Comparison of ENCODE assay signal across 8 cellular contexts in genomic region chr4:70705146-70705855, GRCh38. TPM values are rescaled to one million over a fixed set of nuclear protein-coding genes. Genes with fewer than 3 reads are reported as not detected.
DNase-seq lines count a peak whose midpoint lies in the region; ATAC-seq and TF ChIP-seq lines count a peak whose summit lies in the region.

No MANE protein-coding gene starts in this region.

- peak overlapping the region; percentile 94 for H3K56ac ChIP-seq in mesendoderm (ENCODE audit: low read length)

- no peak overlapping the region for H2BK5ac ChIP-seq in mesendoderm (ENCODE audit: low read length)

- no peak overlapping the region for H2AK5ac ChIP-seq in mesendoderm (ENCODE audit: low read length)

- H3K9me3 ChIP-seq in BLaER1 treated with 17β-estradiol and CSF1 and Interleukin-3, amounts not matched to agents 10 nM and 100 nM (replicated peaks in 1 of 11) = no peaks in the 10 kb centered on the region

- ATAC-seq in HG03196 (IDR thresholded peaks at IDR 0.05; ENCODE audit: unreplicated experiment) = peak; percentile 53
- peak; percentile 75 for ATAC-seq in effector memory CD8-positive, alpha-beta T cell (replicated peaks)

- H3K27ac ChIP-seq in BLaER1 treated with 17β-estradiol and CSF1 and Interleukin-3, amounts not matched to agents 10 nM and 100 nM = peak overlapping the region; percentile 79 to 92 (median 88)
- peak overlapping the region; percentile 97 for H3K27ac ChIP-seq in mesendoderm (ENCODE audit: low read depth, low read length)

- peak overlapping the region; percentile 88 to 95 (median 91) for H3K9ac ChIP-seq in BLaER1 treated with 17β-estradiol and CSF1 and Interleukin-3, amounts not matched to agents 10 nM and 100 nM
- H3K9ac ChIP-seq in mesendoderm (ENCODE audit: low read length) = peak overlapping the region; percentile 85

- H3K79me2 ChIP-seq in mesendoderm (ENCODE audit: control insufficient read depth, insufficient read depth, low read length) = peaks cover 11% of the 10 kb centered on the region

- no peaks in the 10 kb centered on the region for H3K27me3 ChIP-seq in BLaER1 treated with 17β-estradiol and CSF1 and Interleukin-3, amounts not matched to agents 10 nM and 100 nM
- no peaks in the 10 kb centered on the region for H3K27me3 ChIP-seq in mesendoderm (ENCODE audit: insufficient read depth, low read length, poor library complexity)

- H4K20me1 ChIP-seq in BLaER1 treated with 17β-estradiol and CSF1 and Interleukin-3, amounts not matched to agents 10 nM and 100 nM = peaks cover 0 to 22% (median 0%) of the 10 kb centered on the region in 11 experiments; a peak in 4 of 22 replicates

- peak; percentile 50 for TF ChIP-seq POLR2A in GM19099 (IDR thresholded peaks at IDR 0.05; ENCODE audit: extremely low read depth, insufficient read length, low read depth)

- no peak overlapping the region for H3K23ac ChIP-seq in mesendoderm (ENCODE audit: low read length)

- DNase-seq in NCI-H748 (lab: John Stamatoyannopoulos, UW; ENCODE audit: unreplicated experiment) = peak; percentile 69
- DNase-seq in activated CD8-positive, alpha-beta memory T cell treated with anti-CD3 and anti-CD28 coated beads for 4 hours (ENCODE audit: low read depth in 2 of 2) = peak; percentile 43 to 50
- peak; percentile 65 to 67 (median 66) for DNase-seq in effector memory CD8-positive, alpha-beta T cell
- DNase-seq in mesendoderm = peak; percentile 84
- peak; percentile 53 for DNase-seq in stimulated activated CD8-positive, alpha-beta memory T cell treated with anti-CD3 and anti-CD28 coated beads, Interleukin-15, amount 100 ng/mL, for 24 hours (ENCODE audit: low read depth)

- peak overlapping the region; percentile 77 to 97 (median 90) for H3K4me2 ChIP-seq in BLaER1 treated with 17β-estradiol and CSF1 and Interleukin-3, amounts not matched to agents 10 nM and 100 nM
- peak overlapping the region; percentile 81 for H3K4me2 ChIP-seq in mesendoderm (ENCODE audit: low read length)

- H3K4me1 ChIP-seq in BLaER1 treated with 17β-estradiol and CSF1 and Interleukin-3, amounts not matched to agents 10 nM and 100 nM = peaks cover 29 to 64% (median 32%) of the 10 kb centered on the region in 10 experiments
- H3K4me1 ChIP-seq in mesendoderm (ENCODE audit: control insufficient read depth, low read depth, low read length) = peaks cover 2% of the 10 kb centered on the region

- H3K4ac ChIP-seq in mesendoderm (ENCODE audit: low read depth, low read length) = peak overlapping the region; percentile 75

- no peak overlapping the region for H4K8ac ChIP-seq in mesendoderm (ENCODE audit: low read depth, low read length)

- H3K4me1 Mint-ChIP-seq in effector memory CD8-positive, alpha-beta T cell (ENCODE audit: low read depth in 2 of 2) = peaks cover 14 to 23% of the 10 kb centered on the region in 2 donors

- no peaks in the 10 kb centered on the region for H3K27me3 Mint-ChIP-seq in effector memory CD8-positive, alpha-beta T cell

- no peaks in the 10 kb centered on the region for H3K9me3 Mint-ChIP-seq in effector memory CD8-positive, alpha-beta T cell

- H4K5ac ChIP-seq in mesendoderm (ENCODE audit: low read length) = no peak overlapping the region

- H3K36me3 Mint-ChIP-seq in effector memory CD8-positive, alpha-beta T cell (ENCODE audit: insufficient read depth) = peaks cover 8% of the 10 kb centered on the region

- peak overlapping the region; percentile 91 for H3K27ac Mint-ChIP-seq in effector memory CD8-positive, alpha-beta T cell

- H3K36me3 ChIP-seq in BLaER1 treated with 17β-estradiol and CSF1 and Interleukin-3, amounts not matched to agents 10 nM and 100 nM = no peaks in the 10 kb centered on the region
- H3K36me3 ChIP-seq in mesendoderm (ENCODE audit: control insufficient read depth, insufficient read depth, low read length) = no peaks in the 10 kb centered on the region

- peak overlapping the region; percentile 86 to 88 for H3K4me3 Mint-ChIP-seq in effector memory CD8-positive, alpha-beta T cell

- H3K4me3 ChIP-seq in BLaER1 treated with 17β-estradiol and CSF1 and Interleukin-3, amounts not matched to agents 10 nM and 100 nM = peak overlapping the region; percentile 77 to 98 (median 94)
- peak overlapping the region; percentile 83 for H3K4me3 ChIP-seq in mesendoderm (ENCODE audit: low read length)

- H2BK15ac ChIP-seq in mesendoderm (replicated peaks; ENCODE audit: low read depth) = no peak overlapping the region

- no CpG with 5 or more reads among the region's 84 CpGs for WGBS in mesendoderm (ENCODE audit: extremely low coverage, insufficient coverage, low lambda C conversion rate)

- peaks cover 2% of the 10 kb centered on the region for H3K79me1 ChIP-seq in mesendoderm (ENCODE audit: low read length)

- H3K18ac ChIP-seq in mesendoderm (ENCODE audit: low read length) = peak overlapping the region; percentile 95

- H2BK120ac ChIP-seq in mesendoderm (ENCODE audit: low read depth, low read length) = no peak overlapping the region

RNA-seq across cellular contexts. Expression of gene RUFY3, which starts 16.5 kb away (rescaled TPM):
- polyA plus RNA-seq in mesendoderm (2013, experiment 1 of 2) = 20.6 TPM
- 20.0 TPM for polyA plus RNA-seq in mesendoderm (2013, experiment 2 of 2)

RNA-seq across cellular contexts. Expression of gene UTP3, which starts 17.0 kb away (rescaled TPM):
- 73.6 TPM for polyA plus RNA-seq in mesendoderm (2013, experiment 1 of 2)
- polyA plus RNA-seq in mesendoderm (2013, experiment 2 of 2) = 72.9 TPM

RNA-seq across cellular contexts. Expression of gene JCHAIN, which starts 39.0 kb away (rescaled TPM):
- not detected for polyA plus RNA-seq in mesendoderm (2013, experiment 1 of 2)
- polyA plus RNA-seq in mesendoderm (2013, experiment 2 of 2) = not detected

Comparison
In these comparisons a context has a peak if more than half of its experiments do, and no peak if none do; other contexts are left out.
1. Peak in every context shown above with its lines: DNase-seq, ATAC-seq, H3K4me3 ChIP-seq and H3K27ac ChIP-seq.